In the genomic region with DNA sequence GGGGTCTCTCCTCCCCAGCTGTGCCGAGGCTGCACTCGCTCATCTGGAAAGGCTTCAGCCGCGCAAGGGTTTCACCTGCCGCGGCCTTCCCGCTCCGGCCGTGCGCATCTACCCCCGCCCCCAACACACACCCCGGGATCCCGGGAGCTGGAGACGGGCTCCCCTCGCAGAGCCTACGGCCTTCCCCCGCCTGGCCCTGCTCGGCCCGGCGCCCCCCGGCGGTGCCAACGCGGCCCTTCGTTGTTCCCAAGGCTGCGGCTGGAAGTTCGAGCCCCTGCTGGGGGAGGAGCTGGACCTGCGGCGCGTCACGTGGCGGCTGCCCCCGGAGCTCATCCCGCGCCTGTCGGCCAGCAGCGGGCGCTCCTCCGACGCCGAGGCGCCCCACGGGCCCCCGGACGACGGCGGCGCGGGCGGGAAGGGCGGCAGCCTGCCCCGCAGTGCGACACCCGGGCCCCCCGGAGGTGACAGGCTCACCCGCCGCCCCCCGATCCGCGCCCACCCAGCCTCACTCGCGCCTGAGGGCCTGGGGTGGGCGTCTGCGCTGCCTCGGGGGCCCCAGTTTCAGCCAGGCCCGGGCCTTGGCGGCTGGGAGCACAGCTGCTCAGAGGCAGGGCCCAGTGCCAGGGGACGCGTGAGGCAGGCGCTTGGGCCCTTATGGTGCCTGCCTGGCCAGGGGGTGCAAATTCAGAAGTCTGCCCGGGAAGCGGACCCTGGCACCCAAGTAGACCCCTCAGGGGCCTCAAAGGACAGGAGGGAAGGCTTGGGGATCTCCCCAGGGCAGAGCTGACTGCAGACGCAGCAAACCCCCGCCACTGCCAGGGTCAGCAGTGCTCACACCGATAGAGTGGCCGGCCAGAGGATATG, we compare ENCODE assay signal across 8 cellular contexts. TPM values are rescaled to one million over a fixed set of nuclear protein-coding genes. Genes with fewer than 3 reads are reported as not detected.
DNase-seq lines count a peak whose midpoint lies in the region; ATAC-seq, FAIRE-seq and TF ChIP-seq lines count a peak whose summit lies in the region.

No MANE protein-coding gene starts in this region.

- FAIRE-seq in GM12892 (lab: Jason Lieb, UNC) (peak; percentile 53), H54 (lab: Jason Lieb, UNC) (no peak)

- intact Hi-C loops in sciatic nerve (cut with DNase I) = no loop called here

- H3K4me3 Mint-ChIP-seq in activated naive CD8-positive, alpha-beta T cell = peak overlapping the region; percentile 59

- peak overlapping the region; percentile 69 for H3K9ac ChIP-seq in SK-N-MC (ENCODE audit: insufficient read length)

- DNase-seq in GM12892 (ENCODE audit: insufficient read length) (peak; percentile 89), SK-N-MC (ENCODE audit: low read depth, low spot score) (no peak), right atrium auricular region (ENCODE audit: low spot score) (no peak), sciatic nerve (ENCODE audit: low spot score) (peak; percentile 85), H54 (ENCODE audit: insufficient read length, low spot score) (no peak), NCI-H187 (lab: John Stamatoyannopoulos, UW) (no peak)

- ATAC-seq in HG03108 (IDR thresholded peaks at IDR 0.05; ENCODE audit: unreplicated experiment) (peak; percentile 58), sciatic nerve (peak; percentile 33)

- no peak overlapping the region for H3K27ac Mint-ChIP-seq in activated naive CD8-positive, alpha-beta T cell

- peaks cover 13% of the 10 kb centered on the region for H3K4me1 Mint-ChIP-seq in activated naive CD8-positive, alpha-beta T cell (ENCODE audit: low read depth)

- H3K4me1 ChIP-seq in right atrium auricular region = peaks cover 0 to 25% of the 10 kb centered on the region in 2 donors

- peak; percentile 71 to 78 for TF ChIP-seq CTCF in right atrium auricular region (IDR thresholded peaks at IDR 0.05)

- H3K4me3 ChIP-seq in SK-N-MC (peak overlapping the region; percentile 54), right atrium auricular region (peak overlapping the region; percentile 38 to 56)

- no peaks in the 10 kb centered on the region for H3K36me3 Mint-ChIP-seq in activated naive CD8-positive, alpha-beta T cell

- TF ChIP-seq POLR2A in GM12892 (IDR thresholded peaks at IDR 0.05; ENCODE audit: low read depth, low read length) (no peak; the same call in 1 of the 2 replicates), H54 (IDR thresholded peaks at IDR 0.05; ENCODE audit: low read depth, low read length) (no peak)

- H3K27me3 ChIP-seq in right atrium auricular region = no peaks in the 10 kb centered on the region

- no peaks in the 10 kb centered on the region for H3K9me3 Mint-ChIP-seq in activated naive CD8-positive, alpha-beta T cell (ENCODE audit: low read depth)

- H3K9me3 ChIP-seq in SK-N-MC (ENCODE audit: low read depth, low read length) (no peaks in the 10 kb centered on the region), right atrium auricular region (no peaks in the 10 kb centered on the region)

- H3K36me3 ChIP-seq in SK-N-MC (ENCODE audit: insufficient read depth, low read length) (no peaks in the 10 kb centered on the region), right atrium auricular region (no peaks in the 10 kb centered on the region)

- H3K27ac ChIP-seq in SK-N-MC (no peak overlapping the region), right atrium auricular region (peak overlapping the region in 1 of 2 donors; percentile 60)

- no peaks in the 10 kb centered on the region for H3K27me3 Mint-ChIP-seq in activated naive CD8-positive, alpha-beta T cell

RNA-seq across cellular contexts. Expression of gene GALK1, which starts 11.2 kb away (rescaled TPM):
- 9.4 TPM for polyA plus RNA-seq in GM12892 (2012; ENCODE audit: missing spikeins)
- total RNA-seq in right atrium auricular region = 10 to 100 TPM; 19.6 to 21.0 TPM
- 23.7 TPM for total RNA-seq in sciatic nerve

RNA-seq across cellular contexts. Expression of gene UNK, which starts 30.9 kb away (rescaled TPM):
- 26.4 TPM for polyA plus RNA-seq in GM12892 (2012; ENCODE audit: missing spikeins)
- total RNA-seq in right atrium auricular region (10 to 100 TPM; 18.8 to 25.3 TPM), sciatic nerve (41.4 TPM)

RNA-seq across cellular contexts. Expression of gene ITGB4, which starts 32.5 kb away (rescaled TPM):
- 1.1 TPM for polyA plus RNA-seq in GM12892 (2012; ENCODE audit: missing spikeins)
- total RNA-seq in right atrium auricular region (10 to 100 TPM; 11.1 to 37.5 TPM), sciatic nerve (469 TPM)

Comparison
In these comparisons a context has a peak if more than half of its experiments do, and no peak if none do; other contexts are left out.
1. DNase-seq: peak in GM12892 (single experiment) and sciatic nerve (single experiment); none in SK-N-MC (single experiment), right atrium auricular region (single experiment), H54 (single experiment) and NCI-H187 (0 of 2).
2. RNA of gene ITGB4, which starts 32.5 kb away (total RNA-seq): 469 TPM in sciatic nerve (single experiment); 11.1 to 37.5 TPM in right atrium auricular region; every median in the first group is over 10 times any median in the second.